8 cellular contexts compared by ENCODE assay signal in the genomic region with DNA sequence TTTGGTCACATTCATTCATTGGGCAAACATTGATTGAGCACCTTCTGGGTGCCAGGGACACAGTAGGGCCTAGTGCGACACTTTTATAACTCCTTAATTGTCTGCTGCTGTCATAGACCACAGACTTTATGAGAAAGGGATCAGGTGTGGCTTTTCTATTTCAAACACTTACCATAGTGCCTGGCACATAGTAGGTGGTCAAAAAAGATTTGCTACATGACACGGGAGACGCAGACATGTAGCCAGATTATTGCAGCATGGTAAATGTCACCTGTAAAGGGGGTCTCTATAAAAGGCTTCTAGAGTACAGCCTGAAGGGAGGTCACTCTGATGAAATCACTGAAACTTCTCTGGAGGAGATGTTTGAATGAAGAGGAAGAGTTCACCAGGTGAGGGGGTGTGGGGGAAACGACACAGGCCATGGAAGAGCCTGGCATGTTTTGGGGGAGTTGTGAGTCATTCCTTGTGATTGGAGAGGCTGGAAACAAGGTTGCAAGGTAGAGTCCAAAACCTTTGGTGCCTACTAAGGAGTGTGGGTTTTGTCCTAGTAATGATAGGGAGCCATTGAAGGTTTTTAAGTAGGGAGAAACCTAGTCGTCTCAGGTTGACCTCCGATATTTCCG. TPM values are rescaled to one million over a fixed set of nuclear protein-coding genes. Genes with fewer than 3 reads are reported as not detected.
DNase-seq lines count a peak whose midpoint lies in the region; ATAC-seq and TF ChIP-seq lines count a peak whose summit lies in the region.

No MANE protein-coding gene starts in this region.

- no peak for TF ChIP-seq CTCF in foreskin fibroblast (IDR thresholded peaks at IDR 0.05; ENCODE audit: low read depth, low read length)

- H3K27me3 Mint-ChIP-seq in T-helper 2 cell treated with Interferon-gamma antibody and Interleukin-4, amounts not matched to agents 5 μg/mL and 100 μg/mL, for 36 hours (ENCODE audit: low read depth): peaks cover 8% of the 10 kb centered on the region
- no peaks in the 10 kb centered on the region for H3K27me3 Mint-ChIP-seq in T-helper 17 cell
- peaks cover 0 to 5% of the 10 kb centered on the region in 2 donors for H3K27me3 Mint-ChIP-seq in stimulated activated naive B cell treated with anti-CD40 and anti-IgM and Interleukin-4, amounts not matched to agents 10 μg/mL and 1 μg/mL and 100 μg/mL, for 72 hours

- no peaks in the 10 kb centered on the region for H3K9me3 ChIP-seq in T-helper 17 cell (ENCODE audit: control insufficient read depth, low read length, poor library complexity, severe bottlenecking)

- H3K9me3 Mint-ChIP-seq in T-helper 2 cell treated with Interferon-gamma antibody and Interleukin-4, amounts not matched to agents 5 μg/mL and 100 μg/mL, for 36 hours: no peaks in the 10 kb centered on the region
- no peaks in the 10 kb centered on the region for H3K9me3 Mint-ChIP-seq in stimulated activated naive B cell treated with anti-CD40 and anti-IgM and Interleukin-4, amounts not matched to agents 10 μg/mL and 1 μg/mL and 100 μg/mL, for 72 hours

- H3K4me1 Mint-ChIP-seq in T-helper 2 cell treated with Interferon-gamma antibody and Interleukin-4, amounts not matched to agents 5 μg/mL and 100 μg/mL, for 36 hours (ENCODE audit: low read depth): peaks cover 20% of the 10 kb centered on the region
- peaks cover 16% of the 10 kb centered on the region for H3K4me1 Mint-ChIP-seq in T-helper 17 cell
- peaks cover 27 to 33% of the 10 kb centered on the region in 2 donors for H3K4me1 Mint-ChIP-seq in stimulated activated naive B cell treated with anti-CD40 and anti-IgM and Interleukin-4, amounts not matched to agents 10 μg/mL and 1 μg/mL and 100 μg/mL, for 72 hours

- H3K27ac Mint-ChIP-seq in T-helper 2 cell treated with Interferon-gamma antibody and Interleukin-4, amounts not matched to agents 5 μg/mL and 100 μg/mL, for 36 hours: no peak overlapping the region
- H3K27ac Mint-ChIP-seq in T-helper 17 cell: peak overlapping the region; percentile 67
- H3K27ac Mint-ChIP-seq in stimulated activated naive B cell treated with anti-CD40 and anti-IgM and Interleukin-4, amounts not matched to agents 10 μg/mL and 1 μg/mL and 100 μg/mL, for 72 hours: peak overlapping the region; percentile 39

- peaks cover 12% of the 10 kb centered on the region for H3K36me3 Mint-ChIP-seq in T-helper 2 cell treated with Interferon-gamma antibody and Interleukin-4, amounts not matched to agents 5 μg/mL and 100 μg/mL, for 36 hours (ENCODE audit: low read depth)
- H3K36me3 Mint-ChIP-seq in T-helper 17 cell (ENCODE audit: low read depth): peaks cover 2% of the 10 kb centered on the region
- H3K36me3 Mint-ChIP-seq in stimulated activated naive B cell treated with anti-CD40 and anti-IgM and Interleukin-4, amounts not matched to agents 10 μg/mL and 1 μg/mL and 100 μg/mL, for 72 hours: peaks cover 17 to 36% of the 10 kb centered on the region in 2 donors

- H3K4me3 Mint-ChIP-seq in T-helper 2 cell treated with Interferon-gamma antibody and Interleukin-4, amounts not matched to agents 5 μg/mL and 100 μg/mL, for 36 hours: peak overlapping the region; percentile 89
- peak overlapping the region; percentile 90 for H3K4me3 Mint-ChIP-seq in T-helper 17 cell
- peak overlapping the region; percentile 83 to 94 for H3K4me3 Mint-ChIP-seq in stimulated activated naive B cell treated with anti-CD40 and anti-IgM and Interleukin-4, amounts not matched to agents 10 μg/mL and 1 μg/mL and 100 μg/mL, for 72 hours

- ATAC-seq in T-helper 17 cell: no peak
- ATAC-seq in stimulated activated naive B cell treated with anti-CD40 and anti-IgM and Interleukin-4, amounts not matched to agents 10 μg/mL and 1 μg/mL and 100 μg/mL, for 72 hours (replicated peaks): no peak
- no peak for ATAC-seq in GM21737 (IDR thresholded peaks at IDR 0.05; ENCODE audit: unreplicated experiment)
- no peak for ATAC-seq in GM18907 (IDR thresholded peaks at IDR 0.05; ENCODE audit: unreplicated experiment)

- no peak for DNase-seq in T-helper 2 cell treated with Interferon-gamma antibody and Interleukin-4, amounts not matched to agents 5 μg/mL and 100 μg/mL, for 36 hours (ENCODE audit: low spot score)
- no peak for DNase-seq in T-helper 2 cell
- no peak for DNase-seq in T-helper 17 cell
- no peak for DNase-seq in foreskin fibroblast
- DNase-seq in stimulated activated naive B cell treated with anti-CD40 and anti-IgM and Interleukin-4, amounts not matched to agents 10 μg/mL and 1 μg/mL and 100 μg/mL, for 72 hours: no peak
- no peak for DNase-seq in NCI-H2029 treated with DMSO at 0.1 percent for 48 hours (lab: John Stamatoyannopoulos, UW)

- peak overlapping the region; percentile 91 to 95 for H3K4me3 ChIP-seq in foreskin fibroblast (ENCODE audit: low read depth in 1 of 2, low read length in 2 of 2)

RNA-seq across cellular contexts. Expression of a gene that starts 1.6 kb away (rescaled TPM):
- 10 to 100 TPM; 49.2 to 59.6 TPM for total RNA-seq in T-helper 17 cell

RNA-seq across cellular contexts. Expression of a gene that starts 11.6 kb away (rescaled TPM):
- total RNA-seq in T-helper 17 cell: not detected

RNA-seq across cellular contexts. Expression of a gene that starts 28.0 kb away (rescaled TPM):
- total RNA-seq in T-helper 17 cell: 1 to 10 TPM; 1.2 to 1.3 TPM

RNA-seq across cellular contexts. Expression of a gene that starts 52.3 kb away (rescaled TPM):
- not detected for total RNA-seq in T-helper 17 cell

RNA-seq across cellular contexts. Expression of a gene that starts 54.2 kb away (rescaled TPM):
- 10 to 100 TPM; 16.4 to 21.8 TPM for total RNA-seq in T-helper 17 cell
